Comparison of ENCODE assay signal across 8 cellular contexts in the genomic region with DNA sequence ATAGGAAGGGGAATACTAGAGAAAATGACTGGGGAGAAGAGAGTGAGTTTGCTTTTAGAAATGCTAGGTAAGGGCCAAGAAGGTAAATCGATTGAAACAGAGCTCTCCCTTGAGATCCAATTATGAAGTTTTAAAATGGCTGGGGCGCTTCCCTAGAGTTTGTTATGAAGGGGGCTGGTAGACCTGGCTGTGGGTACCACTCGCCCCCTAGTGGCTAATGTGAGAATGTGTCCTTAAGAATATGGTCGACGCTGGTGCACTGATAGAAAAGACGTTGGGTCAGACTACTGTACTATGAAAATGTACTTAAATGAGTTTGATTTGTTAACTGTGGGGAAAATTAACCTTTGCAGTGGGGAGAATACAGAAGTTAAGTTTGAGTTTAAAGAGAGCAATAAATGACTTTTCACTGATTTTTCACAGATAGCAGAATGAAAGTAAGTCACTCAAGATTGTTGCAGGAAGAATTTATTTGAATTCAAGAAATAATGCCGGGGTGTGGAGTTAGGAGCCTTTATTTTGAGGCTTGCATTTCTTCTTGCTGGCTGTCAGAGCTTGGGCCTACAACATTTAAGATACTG. TPM values are rescaled to one million over a fixed set of nuclear protein-coding genes. Genes with fewer than 3 reads are reported as not detected.
A peak's percentile ranks its signal among the peaks of the same experiment; 100 is the strongest.
DNase-seq lines count a peak whose midpoint lies in the region; ATAC-seq and TF ChIP-seq lines count a peak whose summit lies in the region.

No MANE protein-coding gene starts in this region.

- TF ChIP-seq CTCF in brain (conservative IDR thresholded peaks at IDR 0.05), result peak; percentile 88 to 91

- H3K4me1 Mint-ChIP-seq in T-cell, result no peaks in the 10 kb centered on the region
- peaks cover 23% of the 10 kb centered on the region for H3K4me1 Mint-ChIP-seq in brain

- peak; percentile 78 for DNase-seq in ACHN
- peak; percentile 97 for DNase-seq in NCI-H146 treated with DMSO at 0.1 percent for 48 hours (lab: John Stamatoyannopoulos, UW; ENCODE audit: unreplicated experiment)
- DNase-seq in T-cell, result peak in 33 of 34 experiments; percentile 9 to 55 (median 29)
- DNase-seq in islet precursor cell, result peak; percentile 58
- DNase-seq in stimulated activated CD4-positive, alpha-beta T cell treated with anti-CD3 and anti-CD28 coated beads, Interleukin-1b, Interleukin-23, amount 100 ng/mL, for 48 hours, result peak; percentile 51

- H3K4me3 Mint-ChIP-seq in T-cell (no peak overlapping the region), brain (no peak overlapping the region)

- in situ Hi-C loops in ACHN (cut with HindIII; ENCODE audit: low pct_ligation_motif_present, low pct_unique_long_range_greater_than_20kb, low sequenced_read_pairs), result no loop called here

- POLR2A ChIA-PET in T-cell (lab: Charles Lee), result no interaction called here

- peak; percentile 64 for ATAC-seq in GM18508 (IDR thresholded peaks at IDR 0.05; ENCODE audit: insufficient read depth, unreplicated experiment)
- ATAC-seq in HG02943 (IDR thresholded peaks at IDR 0.05; ENCODE audit: low read depth, unreplicated experiment), result peak; percentile 97
- peak; percentile 88 to 97 (median 90) for ATAC-seq in T-cell (replicated peaks in 1 of 4)

- peaks cover 0 to 4% of the 10 kb centered on the region in 2 donors for H3K27me3 Mint-ChIP-seq in T-cell
- H3K27me3 Mint-ChIP-seq in brain, result no peaks in the 10 kb centered on the region

- no peaks in the 10 kb centered on the region for H3K9me3 Mint-ChIP-seq in T-cell
- H3K9me3 Mint-ChIP-seq in brain, result no peaks in the 10 kb centered on the region

- CTCF ChIA-PET in T-cell (lab: Charles Lee), result interaction anchor here (0.5 to 1.6 kb wide), 22 partner anchors 9 to 1368 kb away, joined by 3 to 13 read pairs (median 3); a partner anchor contains a TSS

- H3K27ac Mint-ChIP-seq in T-cell (no peak overlapping the region), brain (no peak overlapping the region)

- no peaks in the 10 kb centered on the region for H3K36me3 Mint-ChIP-seq in T-cell
- H3K36me3 Mint-ChIP-seq in brain, result no peaks in the 10 kb centered on the region

RNA-seq across cellular contexts. Expression of a gene that starts 9.2 kb away (rescaled TPM):
- under 1 TPM in 1 of 5 donors, not detected in 4; 0.10 TPM for total RNA-seq in T-cell
- not detected for polyA plus RNA-seq in brain (ENCODE audit: insufficient read depth, low read depth, low replicate concordance)

RNA-seq across cellular contexts. Expression of a gene that starts 42.5 kb away (rescaled TPM):
- total RNA-seq in T-cell, result 1 to 10 TPM in 4 of 5 donors, under 1 TPM in 1; 0.95 to 2.2 (median 1.5) TPM
- polyA plus RNA-seq in brain (ENCODE audit: insufficient read depth, low read depth, low replicate concordance), result 0.27 TPM

RNA-seq across cellular contexts. Expression of a gene that starts 45.0 kb away (rescaled TPM):
- total RNA-seq in T-cell, result not detected
- 1,344 TPM for polyA plus RNA-seq in brain (ENCODE audit: insufficient read depth, low read depth, low replicate concordance)

Comparison
In these comparisons a context has a peak if more than half of its experiments do, and no peak if none do; other contexts are left out.
1. Peak in every context shown above with its lines: DNase-seq and ATAC-seq.
2. DNase-seq: peak in every context shown above with its lines; median percentile 97 in NCI-H146 treated with DMSO at 0.1 percent for 48 hours; 78 in ACHN; 58 in islet precursor cell; 51 in stimulated activated CD4-positive, alpha-beta T cell treated with anti-CD3 and anti-CD28 coated beads, Interleukin-1b, Interleukin-23, amount 100 ng/mL, for 48 hours; 29 in T-cell.